In the genomic region with DNA sequence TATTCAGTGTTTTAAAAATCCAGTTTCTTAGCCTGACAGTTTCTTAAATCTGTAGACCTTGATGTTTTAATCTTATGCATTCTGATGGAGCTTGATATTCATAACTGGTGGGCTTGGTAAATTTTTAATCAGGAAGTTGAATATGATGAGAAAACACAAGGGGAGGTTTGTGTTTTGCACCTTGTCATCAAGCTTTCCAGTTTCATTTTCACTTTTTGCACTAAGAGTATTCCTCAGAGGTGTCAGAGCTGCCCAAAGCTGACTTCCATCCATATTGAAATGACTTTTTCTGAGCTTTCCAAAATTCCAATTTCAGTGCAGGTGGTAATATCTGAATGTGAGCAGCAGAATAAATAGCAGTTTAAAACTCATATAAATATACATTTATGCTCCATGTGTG, we compare ENCODE assay signal across 17 cellular contexts.
DNase-seq lines count a peak whose midpoint lies in the region; ATAC-seq, FAIRE-seq and TF ChIP-seq lines count a peak whose summit lies in the region.
"Had no signal": no experiment of that assay in that cellular context is flagged by ENCODE, and none has a peak within 500 bp of the region (broad histone marks: within the 10 kb centered on the region; RNA-seq: fewer than 3 reads in every experiment).

No MANE protein-coding gene starts in this region.

- no peak for ATAC-seq in HepG2
- ATAC-seq in HG02642 (IDR thresholded peaks at IDR 0.05; ENCODE audit: poor library complexity, unreplicated experiment) = no peak

- H3K9me3 ChIP-seq in HepG2 (ENCODE audit: low read length) = no peaks in the 10 kb centered on the region
- no peaks in the 10 kb centered on the region for H3K9me3 ChIP-seq in CD8-positive, alpha-beta memory T cell (ENCODE audit: low read length)

- no peaks in the 10 kb centered on the region for H3K4me1 ChIP-seq in HepG2 (ENCODE audit: insufficient read depth, low read length)
- no peaks in the 10 kb centered on the region for H3K4me1 ChIP-seq in CD8-positive, alpha-beta memory T cell (ENCODE audit: insufficient read depth, low read length)

- in situ Hi-C loops in G401 (cut with HindIII; ENCODE audit: low sequenced_read_pairs) (no loop called here), HepG2 (cut with HindIII; ENCODE audit: extremely low pct_ligation_motif_present, low pct_unique_long_range_greater_than_20kb) (no loop called here)

- BruUV-seq in HepG2 (replicated peaks; lab: Mats Ljungman, UMichigan) = no TSS peak

- H3K4me3 Mint-ChIP-seq in CD8-positive, alpha-beta memory T cell = peak overlapping the region in 1 of 7 donors; percentile 14
- H3K4me3 Mint-ChIP-seq: CD4-positive, alpha-beta T cell; T-helper 2 cell treated with Interferon-gamma antibody and Interleukin-4, amounts not matched to agents 5 μg/mL and 100 μg/mL, for 36 hours had no signal

- FAIRE-seq in HepG2 (lab: Jason Lieb, UNC) = no peak

- TF ChIP-seq CTCF in GM20000 (IDR thresholded peaks at IDR 0.05; ENCODE audit: extremely low read depth, missing control alignments) (no peak), HepG2 (CRISPR knock-in tag; IDR thresholded peaks at IDR 0.05) (no peak), lower leg skin (IDR thresholded peaks at IDR 0.05) (no peak)

- H3K27me3 ChIP-seq in HepG2 (ENCODE audit: control insufficient read depth in 1 of 2, insufficient read depth in 2 of 2, low read length in 2 of 2) = no peaks in the 10 kb centered on the region
- H3K27me3 ChIP-seq in CD8-positive, alpha-beta memory T cell (ENCODE audit: insufficient read depth, low read length, poor library complexity, severe bottlenecking) = no peaks in the 10 kb centered on the region

- H3K4me1 Mint-ChIP-seq in CD8-positive, alpha-beta memory T cell = no peaks in the 10 kb centered on the region

- peaks cover 6 to 19% (median 9%) of the 10 kb centered on the region in 5 donors for H3K9me3 Mint-ChIP-seq in CD8-positive, alpha-beta memory T cell

- CTCF ChIA-PET in HepG2 (lab: Yijun Ruan, JAX; ENCODE audit: low intra/inter-chr PET ratio, low total read pairs) = no interaction called here
- CTCF ChIA-PET in CD8-positive, alpha-beta memory T cell (lab: Charles Lee) = no interaction called here

- H3K27ac Mint-ChIP-seq in CD8-positive, alpha-beta memory T cell = no peak overlapping the region
- H3K27ac Mint-ChIP-seq: CD4-positive, alpha-beta T cell; T-helper 2 cell treated with Interferon-gamma antibody and Interleukin-4, amounts not matched to agents 5 μg/mL and 100 μg/mL, for 36 hours had no signal

- H3K36me3 ChIP-seq in HepG2 (replicated peaks in 1 of 2; ENCODE audit: control insufficient read depth in 1 of 2, insufficient read depth in 2 of 2, low read length in 2 of 2) = no peaks in the 10 kb centered on the region
- no peaks in the 10 kb centered on the region for H3K36me3 ChIP-seq in CD8-positive, alpha-beta memory T cell (ENCODE audit: insufficient read depth, low read length)

- POLR2A ChIA-PET in HepG2 (lab: Yijun Ruan, JAX) = no interaction called here
- POLR2A ChIA-PET in CD8-positive, alpha-beta memory T cell (lab: Charles Lee) = no interaction called here

- intact Hi-C loops in HepG2 (cut with micrococcal nuclease; ENCODE audit: unreplicated experiment) (no loop called here), lower leg skin (cut with DNase I; ENCODE audit: low total_unique reads) (no loop called here)

- no peak for TF ChIP-seq POLR2A in HepG2 (IDR thresholded peaks at IDR 0.05; ENCODE audit: insufficient read depth in 1 of 2, low read depth in 2 of 2, low read length in 2 of 2)
- no peak for TF ChIP-seq POLR2A in lower leg skin (IDR thresholded peaks at IDR 0.05)

- no peak overlapping the region for H3K27ac ChIP-seq in HepG2 (ENCODE audit: extremely low read length, insufficient read depth, low read length)
- H3K27ac ChIP-seq in CD8-positive, alpha-beta memory T cell (ENCODE audit: low read depth, low read length) = no peak overlapping the region
- H3K27ac ChIP-seq: PC-9 had no signal

- H3K36me3 Mint-ChIP-seq in CD8-positive, alpha-beta memory T cell = no peaks in the 10 kb centered on the region

- no peak for TF ChIP-seq RAD21 in HepG2 (CRISPR knock-in tag; IDR thresholded peaks at IDR 0.05)

- H4K20me1 ChIP-seq in HepG2 (ENCODE audit: insufficient read depth, low read length) = no peaks in the 10 kb centered on the region

- TF ChIP-seq EP300 in HepG2 (IDR thresholded peaks at IDR 0.05; ENCODE audit: low read depth in 2 of 2, low read length in 2 of 2) (no peak), HepG2 (CRISPR knock-in tag; IDR thresholded peaks at IDR 0.05; ENCODE audit: borderline replicate concordance) (no peak)

- no peaks in the 10 kb centered on the region for H3K79me2 ChIP-seq in HepG2 (ENCODE audit: insufficient read depth, low read length)

- DNase-seq in G401 (ENCODE audit: low spot score) = peak; percentile 55
- peak; percentile 6 for DNase-seq in GM20000 (ENCODE audit: low spot score)
- peak; percentile 20 for DNase-seq in RPMI8226
- no peak for DNase-seq in HepG2 (ENCODE audit: low spot score)
- no peak for DNase-seq in lower leg skin (ENCODE audit: low spot score in 2 of 2)
- no peak for DNase-seq in CD8-positive, alpha-beta memory T cell
- no peak for DNase-seq in NCI-H774 (lab: John Stamatoyannopoulos, UW)
- DNase-seq: Calu3; CD4-positive, alpha-beta T cell; GOT3; NCI-H1105 treated with DMSO at 0.1 percent for 48 hours; NCI-H1694 treated with DMSO at 0.1 percent for 48 hours; NCI-H345; NCI-H526 treated with DMSO at 0.1 percent for 48 hours; PC-9 had no signal

- no peak overlapping the region for H3K9ac ChIP-seq in HepG2 (ENCODE audit: insufficient read depth, low read depth, low read length)

- H2AFZ ChIP-seq in HepG2 (ENCODE audit: low read length) = no peak overlapping the region
- H2AFZ ChIP-seq: PC-9 had no signal

- peak overlapping the region in 1 of 3 experiments; percentile 22; a peak in 2 of 6 replicates for H3K4me3 ChIP-seq in HepG2 (replicated peaks in 1 of 3; ENCODE audit: insufficient read depth in 1 of 3, low read depth in 2 of 3, low read length in 3 of 3)
- H3K4me3 ChIP-seq in lower leg skin (ENCODE audit: low read depth, poor library complexity, severe bottlenecking) = no peak overlapping the region
- no peak overlapping the region for H3K4me3 ChIP-seq in CD8-positive, alpha-beta memory T cell (ENCODE audit: low read length)
- H3K4me3 ChIP-seq: PC-9 had no signal

- no peaks in the 10 kb centered on the region for H3K27me3 Mint-ChIP-seq in CD8-positive, alpha-beta memory T cell
- H3K27me3 Mint-ChIP-seq: CD4-positive, alpha-beta T cell had no signal

- 0 out of 2 replicates have a peak overlapping the region, but pooled peaks have one; percentile 20 for H3K4me2 ChIP-seq in HepG2 (ENCODE audit: low read depth, low read length)
- H3K4me2 ChIP-seq: PC-9 had no signal

TF ChIP-seq in HepG2, 621 proteins besides CTCF, POLR2A, EP300 and RAD21:
- TF ChIP-seq SP5 (CRISPR knock-in tag; IDR thresholded peaks at IDR 0.05; ENCODE audit: borderline replicate concordance, low read depth) (no peak), EHMT2 (IDR thresholded peaks at IDR 0.05; ENCODE audit: borderline replicate concordance, low read depth, low read length) (no peak), KDM3A (CRISPR knock-in tag; IDR thresholded peaks at IDR 0.05; ENCODE audit: low read depth) (no peak), ZNF121 (CRISPR knock-in tag; IDR thresholded peaks at IDR 0.05) (no peak), GLI4 (CRISPR knock-in tag; IDR thresholded peaks at IDR 0.05; ENCODE audit: borderline replicate concordance) (no peak), ZNF317 (CRISPR knock-in tag; IDR thresholded peaks at IDR 0.05) (no peak), ZNF781 (CRISPR knock-in tag; IDR thresholded peaks at IDR 0.05; ENCODE audit: borderline replicate concordance, not compliant biosample characterization) (no peak), SRSF1 (optimal IDR thresholded peaks at IDR 0.05; ENCODE audit: low read depth, low read length) (no peak), ZBTB21 (CRISPR knock-in tag; IDR thresholded peaks at IDR 0.05) (no peak), ZNF33B (CRISPR knock-in tag; IDR thresholded peaks at IDR 0.05) (no peak)

Comparison
In these comparisons a context has a peak if more than half of its experiments do, and no peak if none do; other contexts are left out.
1. DNase-seq: peak in G401 (single experiment), GM20000 (single experiment) and RPMI8226 (single experiment); none in HepG2 (single experiment), lower leg skin (0 of 2), CD8-positive, alpha-beta memory T cell (0 of 5) and NCI-H774 (single experiment).